Comparison of ENCODE assay signal across 8 cellular contexts in the genomic region with DNA sequence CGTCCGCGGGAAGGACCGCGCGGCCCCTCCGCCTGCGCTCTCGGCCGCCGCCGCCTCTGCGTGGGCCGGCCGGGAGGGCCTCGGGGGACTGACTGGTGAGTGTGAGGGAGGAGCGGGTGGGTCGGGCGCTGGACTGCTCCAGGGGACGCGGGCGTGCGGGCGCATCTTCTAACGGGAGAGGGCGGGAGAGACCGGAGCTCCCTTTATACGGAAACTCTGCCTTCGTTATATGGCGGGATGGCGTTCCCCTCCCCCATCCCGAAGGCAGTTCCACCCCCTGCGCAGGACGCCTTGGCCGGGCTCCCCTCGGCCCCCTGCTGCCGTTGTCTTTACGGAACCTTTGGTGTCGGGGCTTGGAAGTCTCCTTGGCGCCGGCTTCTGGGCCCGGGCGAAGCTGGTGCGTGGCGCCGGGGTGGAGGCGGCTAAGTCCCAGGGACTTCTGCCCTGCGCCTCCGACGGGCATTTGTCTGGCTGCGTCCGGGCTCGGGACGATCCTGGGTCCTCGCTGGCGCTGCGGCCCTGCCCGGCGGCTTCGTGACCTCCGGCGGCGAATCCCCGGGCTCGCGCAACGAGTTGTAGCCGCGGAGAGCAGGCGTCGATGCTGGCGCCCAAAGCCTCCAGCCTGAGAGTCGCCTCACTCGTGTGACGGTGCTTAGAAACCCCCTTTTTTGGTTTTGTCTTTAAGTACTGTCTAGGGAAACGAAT. TPM values are rescaled to one million over a fixed set of nuclear protein-coding genes. Genes with fewer than 3 reads are reported as not detected.
A peak's percentile ranks its signal among the peaks of the same experiment; 100 is the strongest.
DNase-seq lines count a peak whose midpoint lies in the region; ATAC-seq, FAIRE-seq and TF ChIP-seq lines count a peak whose summit lies in the region.

No MANE protein-coding gene starts in this region.

- no peak for TF ChIP-seq CTCF in AG04449 (IDR thresholded peaks at IDR 0.05; ENCODE audit: insufficient read depth, low read length, missing control alignments)
- TF ChIP-seq CTCF in HepG2 (CRISPR knock-in tag; IDR thresholded peaks at IDR 0.05), result peak; percentile 16; the same call in 1 of the 2 replicates

- WGBS in HepG2 (ENCODE audit: low lambda C conversion rate), result 3% methylated on average over 15 of the region's 76 CpGs

- CTCF ChIA-PET in AG04449 (lab: Yijun Ruan, JAX) (interaction anchor here (0.9 to 2.6 kb wide), 9 partner anchors 8 to 308 kb away, joined by 3 to 14 read pairs (median 4); no protein-coding TSS in a partner anchor), HepG2 (lab: Yijun Ruan, JAX; ENCODE audit: low intra/inter-chr PET ratio, low total read pairs) (interaction anchor here (1.6 to 2.9 kb wide), 2 partner anchors 235 to 308 kb away, joined by 12 to 16 read pairs; no protein-coding TSS in a partner anchor)

- H4K20me1 ChIP-seq in HepG2 (ENCODE audit: insufficient read depth, low read length), result peaks cover 6% of the 10 kb centered on the region; the same call in 1 of the 2 replicates

- intact Hi-C loops in HepG2 (cut with micrococcal nuclease; ENCODE audit: unreplicated experiment), result loop anchor here (1.0 to 10.0 kb wide), 3 partner anchors 24 to 321 kb away; a partner anchor contains a TSS

- peak overlapping the region; percentile 85 for H3K27ac ChIP-seq in HepG2 (ENCODE audit: extremely low read length, insufficient read depth, low read length)

- H3K9me3 ChIP-seq in HepG2 (ENCODE audit: low read length), result no peaks in the 10 kb centered on the region

- DNase-seq in AG04449 (ENCODE audit: low read depth, low spot score) (no peak), NCI-H226 (peak; percentile 47), dedifferentiated amniotic fluid mesenchymal stem cell (ENCODE audit: extremely low spot score) (peak; percentile 40), HepG2 (ENCODE audit: low spot score) (peak; percentile 33)
- DNase-seq in activated CD4-positive, alpha-beta T cell treated with anti-CD3 and anti-CD28 coated beads, Interleukin-2, amount 50 U/mL, for 1 hour, result peak; percentile 53
- DNase-seq in stimulated activated CD4-positive, alpha-beta T cell treated with anti-CD3 and anti-CD28 coated beads, Interleukin-4, amount 100 ng/mL, for 1 hour, result peak; percentile 60

- H2AFZ ChIP-seq in HepG2 (ENCODE audit: low read length), result no peak overlapping the region

- H3K79me2 ChIP-seq in HepG2 (ENCODE audit: insufficient read depth, low read length), result peaks cover 46% of the 10 kb centered on the region

- H3K9ac ChIP-seq in HepG2 (ENCODE audit: insufficient read depth, low read depth, low read length), result peak overlapping the region; percentile 97

- TF ChIP-seq EP300 in HepG2 (IDR thresholded peaks at IDR 0.05; ENCODE audit: low read depth in 2 of 2, low read length in 2 of 2), result no peak
- TF ChIP-seq EP300 in HepG2 (CRISPR knock-in tag; IDR thresholded peaks at IDR 0.05; ENCODE audit: borderline replicate concordance), result no peak; the same call in 1 of the 2 replicates

- peak; percentile 22 for ATAC-seq in GM18861 (IDR thresholded peaks at IDR 0.05; ENCODE audit: unreplicated experiment)
- peak; percentile 38 for ATAC-seq in HG03095 (IDR thresholded peaks at IDR 0.05; ENCODE audit: unreplicated experiment)
- peak; percentile 67 for ATAC-seq in HepG2

- H3K4me1 ChIP-seq in HepG2 (ENCODE audit: insufficient read depth, low read length), result peaks cover 40% of the 10 kb centered on the region

- in situ Hi-C loops in HepG2 (cut with HindIII; ENCODE audit: extremely low pct_ligation_motif_present, low pct_unique_long_range_greater_than_20kb), result loop anchor here (5.0 to 25.0 kb wide), 4 partner anchors 176 to 886 kb away; a partner anchor contains a TSS

- H3K36me3 ChIP-seq in HepG2 (replicated peaks in 1 of 2; ENCODE audit: control insufficient read depth in 1 of 2, insufficient read depth in 2 of 2, low read length in 2 of 2), result peaks cover 0 to 6% of the 10 kb centered on the region in 2 experiments; a peak in 1 of 5 replicates

- no peak for TF ChIP-seq RAD21 in HepG2 (CRISPR knock-in tag; IDR thresholded peaks at IDR 0.05)

- H3K4me2 ChIP-seq in HepG2 (ENCODE audit: low read depth, low read length), result peak overlapping the region; percentile 85

- POLR2A ChIA-PET in AG04449 (lab: Yijun Ruan, JAX), result interaction anchor here (0.6 to 1.8 kb wide), 5 partner anchors 23 to 287 kb away, joined by 3 to 6 read pairs (median 3); a partner anchor contains a TSS
- POLR2A ChIA-PET in HepG2 (lab: Yijun Ruan, JAX), result interaction anchor here (1.0 to 1.2 kb wide), 2 partner anchors 176 to 239 kb away, joined by 4 read pairs; a partner anchor contains a TSS

- H3K4me3 ChIP-seq in AG04449 (ENCODE audit: low read depth, low read length) (peak overlapping the region; percentile 86), HepG2 (replicated peaks in 1 of 3; ENCODE audit: insufficient read depth in 1 of 3, low read depth in 2 of 3, low read length in 3 of 3) (peak overlapping the region; percentile 84 to 99 (median 92))

- FAIRE-seq in HepG2 (lab: Jason Lieb, UNC), result no peak

- TF ChIP-seq POLR2A in HepG2 (IDR thresholded peaks at IDR 0.05; ENCODE audit: insufficient read depth in 1 of 2, low read depth in 2 of 2, low read length in 2 of 2), result no peak; a peak in 1 of 4 replicates

- BruUV-seq in HepG2 (replicated peaks; lab: Mats Ljungman, UMichigan), result no TSS peak

- no peaks in the 10 kb centered on the region; a peak in 1 of 5 replicates for H3K27me3 ChIP-seq in HepG2 (ENCODE audit: control insufficient read depth in 1 of 2, insufficient read depth in 2 of 2, low read length in 2 of 2)

TF ChIP-seq in HepG2, 621 proteins besides CTCF, POLR2A, EP300 and RAD21 (continues in another document):
- no peak for TF ChIP-seq ZNF782 (CRISPR knock-in tag; IDR thresholded peaks at IDR 0.05; ENCODE audit: borderline replicate concordance)
- TF ChIP-seq MTA1 (CRISPR knock-in tag; IDR thresholded peaks at IDR 0.05; ENCODE audit: borderline replicate concordance), result no peak
- 0 out of 2 replicates have a peak, but pooled peaks have one; percentile 30 for TF ChIP-seq RFXAP (CRISPR knock-in tag; IDR thresholded peaks at IDR 0.05; ENCODE audit: borderline replicate concordance)
- TF ChIP-seq, protein P1, sequence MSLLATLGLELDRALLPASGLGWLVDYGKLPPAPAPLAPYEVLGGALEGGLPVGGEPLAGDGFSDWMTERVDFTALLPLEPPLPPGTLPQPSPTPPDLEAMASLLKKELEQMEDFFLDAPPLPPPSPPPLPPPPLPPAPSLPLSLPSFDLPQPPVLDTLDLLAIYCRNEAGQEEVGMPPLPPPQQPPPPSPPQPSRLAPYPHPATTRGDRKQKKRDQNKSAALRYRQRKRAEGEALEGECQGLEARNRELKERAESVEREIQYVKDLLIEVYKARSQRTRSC (CRISPR knock-in tag; IDR thresholded peaks at IDR 0.05; ENCODE audit: low read depth), result no peak
- TF ChIP-seq TCF7L2 (IDR thresholded peaks at IDR 0.05; ENCODE audit: low read depth, low read length), result no peak
- peak in 1 of 2 experiments; percentile 37; a peak in 1 of 4 replicates for TF ChIP-seq KLF16 (CRISPR knock-in tag; IDR thresholded peaks at IDR 0.05)

RNA-seq across cellular contexts. Expression of a gene that starts 0.5 kb away (rescaled TPM):
- 42.4 and 46.7 TPM in 2 replicates for total RNA-seq in HepG2 (2016; rRNA removed; fragmentation: Illumina TruSeq; extraction: Trizol)
- 13.5 and 14.4 TPM in 2 replicates for total RNA-seq in HepG2 (2016; cell fraction: cytosol; rRNA removed; fragmentation: Illumina TruSeq; extraction: Trizol; ENCODE audit: low read depth)
- 41.6 and 46.5 TPM in 2 replicates for total RNA-seq in HepG2 (2016; cell fraction: insoluble cytoplasmic fraction; rRNA removed; fragmentation: Illumina TruSeq; extraction: Trizol)
- total RNA-seq in HepG2 (2016; cell fraction: membrane; rRNA removed; fragmentation: Illumina TruSeq; extraction: Trizol), result 46.9 and 52.9 TPM in 2 replicates
- 24.3 and 28.0 TPM in 2 replicates for total RNA-seq in HepG2 (2016; cell fraction: nucleus; rRNA removed; fragmentation: Illumina TruSeq; extraction: Trizol)
- polyA plus RNA-seq in HepG2 (2011; rRNA removed), result 10.1 and 11.6 TPM in 2 replicates
- polyA plus RNA-seq in HepG2 (2011; cell fraction: cytosol; rRNA removed), result 5.4 and 7.5 TPM in 2 replicates
- polyA plus RNA-seq in HepG2 (2011; cell fraction: nucleus; rRNA removed), result 3.8 and 4.4 TPM in 2 replicates
- 16.7 and 20.0 TPM in 2 replicates for polyA plus RNA-seq in HepG2 (2012)
- polyA plus RNA-seq in HepG2 (2016; cell fraction: cytosol; fragmentation: Illumina TruSeq; extraction: Trizol; ENCODE audit: low read depth), result 10.6 and 11.7 TPM in 2 replicates
- 44.3 and 45.2 TPM in 2 replicates for polyA plus RNA-seq in HepG2 (2016; cell fraction: insoluble cytoplasmic fraction; fragmentation: Illumina TruSeq; extraction: Trizol; ENCODE audit: low read depth)
- 27.4 and 31.7 TPM in 2 replicates for polyA plus RNA-seq in HepG2 (2016; cell fraction: membrane; fragmentation: Illumina TruSeq; extraction: Trizol; ENCODE audit: low read depth)
- 44.1 and 46.6 TPM in 2 replicates for polyA plus RNA-seq in HepG2 (2016; cell fraction: nucleus; fragmentation: Illumina TruSeq; extraction: Trizol; ENCODE audit: insufficient read depth, low read depth)
- polyA minus RNA-seq in HepG2 (2011; rRNA and poly(A)+ RNA removed; ENCODE audit: low replicate concordance), result 3.7 and 11.2 TPM in 2 replicates
- 8.1 and 9.0 TPM in 2 replicates for polyA minus RNA-seq in HepG2 (2011; cell fraction: cytosol; rRNA and poly(A)+ RNA removed)
- polyA minus RNA-seq in HepG2 (2011; cell fraction: nucleus; rRNA and poly(A)+ RNA removed), result 10.8 and 11.1 TPM in 2 replicates

RNA-seq across cellular contexts. Expression of a gene that starts 24.2 kb away (rescaled TPM):
- 37.5 and 58.4 TPM in 2 replicates for total RNA-seq in HepG2 (2016; rRNA removed; fragmentation: Illumina TruSeq; extraction: Trizol)
- 4.3 and 5.0 TPM in 2 replicates for total RNA-seq in HepG2 (2016; cell fraction: cytosol; rRNA removed; fragmentation: Illumina TruSeq; extraction: Trizol; ENCODE audit: low read depth)
- 41.5 and 57.9 TPM in 2 replicates for total RNA-seq in HepG2 (2016; cell fraction: insoluble cytoplasmic fraction; rRNA removed; fragmentation: Illumina TruSeq; extraction: Trizol)
- 9.8 and 11.9 TPM in 2 replicates for total RNA-seq in HepG2 (2016; cell fraction: membrane; rRNA removed; fragmentation: Illumina TruSeq; extraction: Trizol)
- total RNA-seq in HepG2 (2016; cell fraction: nucleus; rRNA removed; fragmentation: Illumina TruSeq; extraction: Trizol), result 48.5 and 51.2 TPM in 2 replicates
- polyA plus RNA-seq in HepG2 (2011; rRNA removed), result 19.0 and 25.2 TPM in 2 replicates
- 5.9 and 9.5 TPM in 2 replicates for polyA plus RNA-seq in HepG2 (2011; cell fraction: cytosol; rRNA removed)
- polyA plus RNA-seq in HepG2 (2011; cell fraction: nucleus; rRNA removed), result 20.7 and 30.8 TPM in 2 replicates
- polyA plus RNA-seq in HepG2 (2012), result 16.0 and 20.6 TPM in 2 replicates
- polyA plus RNA-seq in HepG2 (2016; cell fraction: cytosol; fragmentation: Illumina TruSeq; extraction: Trizol; ENCODE audit: low read depth), result 0.75 and 1.2 TPM in 2 replicates
- polyA plus RNA-seq in HepG2 (2016; cell fraction: insoluble cytoplasmic fraction; fragmentation: Illumina TruSeq; extraction: Trizol; ENCODE audit: low read depth), result 31.2 and 32.4 TPM in 2 replicates
- polyA plus RNA-seq in HepG2 (2016; cell fraction: membrane; fragmentation: Illumina TruSeq; extraction: Trizol; ENCODE audit: low read depth), result 2.6 and 3.1 TPM in 2 replicates
- 37.7 and 43.2 TPM in 2 replicates for polyA plus RNA-seq in HepG2 (2016; cell fraction: nucleus; fragmentation: Illumina TruSeq; extraction: Trizol; ENCODE audit: insufficient read depth, low read depth)
- polyA minus RNA-seq in HepG2 (2011; rRNA and poly(A)+ RNA removed; ENCODE audit: low replicate concordance), result 7.9 and 23.8 TPM in 2 replicates
- polyA minus RNA-seq in HepG2 (2011; cell fraction: cytosol; rRNA and poly(A)+ RNA removed), result 12.0 and 14.7 TPM in 2 replicates
- polyA minus RNA-seq in HepG2 (2011; cell fraction: nucleus; rRNA and poly(A)+ RNA removed), result 79.8 and 102 TPM in 2 replicates
